Comparison of ENCODE assay signal across 24 cellular contexts in genomic region chr12:106258226-106258625, GRCh38. TPM values are rescaled to one million over a fixed set of nuclear protein-coding genes. Genes with fewer than 3 reads are reported as not detected.
DNase-seq lines count a peak whose midpoint lies in the region; ATAC-seq and TF ChIP-seq lines count a peak whose summit lies in the region.
"Had no signal": no experiment of that assay in that cellular context is flagged by ENCODE, and none has a peak within 500 bp of the region (broad histone marks: within the 10 kb centered on the region; RNA-seq: fewer than 3 reads in every experiment).

No MANE protein-coding gene starts in this region.

- H3K36me3 Mint-ChIP-seq in endodermal cell (ENCODE audit: low read depth) = no peaks in the 10 kb centered on the region
- peaks cover 3% of the 10 kb centered on the region for H3K36me3 Mint-ChIP-seq in osteocyte (ENCODE audit: unreplicated experiment)
- H3K36me3 Mint-ChIP-seq: CD4-positive, alpha-beta memory T cell; CD4-positive, CD25-positive, alpha-beta regulatory T cell had no signal

- no peak for ATAC-seq in left colon
- ATAC-seq: GM12878 had no signal

- no peaks in the 10 kb centered on the region for H3K27me3 ChIP-seq in endodermal cell (ENCODE audit: control insufficient read depth, insufficient read depth, low read length, poor library complexity, severe bottlenecking)
- H3K27me3 ChIP-seq in esophagus muscularis mucosa = peaks cover 0 to 11% (median 0%) of the 10 kb centered on the region in 4 donors
- H3K27me3 ChIP-seq: BE2C, BLaER1 had no signal

- H3K36me3 ChIP-seq in endodermal cell (ENCODE audit: control insufficient read depth, insufficient read depth, low read length) (no peaks in the 10 kb centered on the region), esophagus muscularis mucosa (no peaks in the 10 kb centered on the region)
- H3K36me3 ChIP-seq: BE2C, BLaER1 had no signal

- H3K4me3 Mint-ChIP-seq in endodermal cell (no peak overlapping the region), osteocyte (ENCODE audit: unreplicated experiment) (no peak overlapping the region)
- H3K4me3 Mint-ChIP-seq: CD14-positive monocyte; CD4-positive, alpha-beta memory T cell; CD4-positive, CD25-positive, alpha-beta regulatory T cell; CD8-positive, alpha-beta memory T cell had no signal

- H3K9ac ChIP-seq in endodermal cell (ENCODE audit: extremely low read depth, low read length, poor library complexity, severe bottlenecking) = no peak overlapping the region
- H3K9ac ChIP-seq: BLaER1 had no signal

- no peaks in the 10 kb centered on the region for H3K9me3 Mint-ChIP-seq in endodermal cell
- H3K9me3 Mint-ChIP-seq in osteocyte (ENCODE audit: unreplicated experiment) = no peaks in the 10 kb centered on the region
- H3K9me3 Mint-ChIP-seq: CD4-positive, alpha-beta memory T cell; CD8-positive, alpha-beta memory T cell had no signal

- TF ChIP-seq POLR2A in esophagus muscularis mucosa (IDR thresholded peaks at IDR 0.05; ENCODE audit: low read depth) = no peak

- DNase-seq in endodermal cell (peak; percentile 20), esophagus muscularis mucosa (ENCODE audit: extremely low spot score) (peak; percentile 66), osteocyte (ENCODE audit: extremely low spot score, unreplicated experiment) (peak; percentile 17), RKO (ENCODE audit: low spot score) (no peak), left colon (no peak), NOMO-1 treated with dmso at 0.1 percent for 144 hours (lab: John Stamatoyannopoulos, UW; ENCODE audit: unreplicated experiment) (no peak)
- DNase-seq: 8988T; ACHN; BE2C; C1 segment of cervical spinal cord; CD4-positive, alpha-beta memory T cell; CD4-positive, CD25-positive, alpha-beta regulatory T cell; CD8-positive, alpha-beta memory T cell; COR-L47; DMS 273 treated with DMSO at 0.1 percent for 48 hours; DMS153; DMS53; DMS79; DND-41; EL; GDM1 had no signal

- H3K9me3 ChIP-seq in endodermal cell (ENCODE audit: control insufficient read depth, low read length) (no peaks in the 10 kb centered on the region), esophagus muscularis mucosa (no peaks in the 10 kb centered on the region)
- H3K9me3 ChIP-seq: BE2C, BLaER1 had no signal

- TF ChIP-seq EP300 in esophagus muscularis mucosa (IDR thresholded peaks at IDR 0.05) = no peak

- no peak overlapping the region for H3K27ac Mint-ChIP-seq in endodermal cell
- H3K27ac Mint-ChIP-seq in osteocyte (ENCODE audit: unreplicated experiment) = no peak overlapping the region
- H3K27ac Mint-ChIP-seq: CD14-positive monocyte; CD4-positive, alpha-beta memory T cell; CD4-positive, CD25-positive, alpha-beta regulatory T cell; CD8-positive, alpha-beta memory T cell had no signal

- H3K4me3 ChIP-seq in endodermal cell (ENCODE audit: low read length) (no peak overlapping the region), esophagus muscularis mucosa (no peak overlapping the region)
- H3K4me3 ChIP-seq: BLaER1, GM12878 had no signal

- H3K27me3 Mint-ChIP-seq in endodermal cell (ENCODE audit: insufficient read depth) (no peaks in the 10 kb centered on the region), osteocyte (ENCODE audit: unreplicated experiment) (peaks cover 9% of the 10 kb centered on the region)
- H3K27me3 Mint-ChIP-seq: CD4-positive, alpha-beta memory T cell had no signal

- H3K4me1 Mint-ChIP-seq in endodermal cell (no peaks in the 10 kb centered on the region), osteocyte (ENCODE audit: unreplicated experiment) (no peaks in the 10 kb centered on the region)
- H3K4me1 Mint-ChIP-seq: CD4-positive, alpha-beta memory T cell; CD4-positive, CD25-positive, alpha-beta regulatory T cell; CD8-positive, alpha-beta memory T cell had no signal

- WGBS in endodermal cell (ENCODE audit: insufficient coverage in 1 of 2, insufficient read length in 1 of 2), 2 experiments = 93% methylated on average over 3 to 4 of the region's 4 CpGs
- WGBS in esophagus muscularis mucosa = 86% methylated on average over 3 of the region's 4 CpGs

- no peak overlapping the region for H3K27ac ChIP-seq in endodermal cell (ENCODE audit: low read depth, low read length)
- H3K27ac ChIP-seq in esophagus muscularis mucosa (replicated peaks in 1 of 4) = no peak overlapping the region
- H3K27ac ChIP-seq: BLaER1 had no signal

- TF ChIP-seq CTCF in endodermal cell (conservative IDR thresholded peaks at IDR 0.05) (no peak), esophagus muscularis mucosa (IDR thresholded peaks at IDR 0.05) (no peak), osteocyte (IDR thresholded peaks at IDR 0.05) (no peak)

- intact Hi-C loops in esophagus muscularis mucosa (cut with DNase I) (no loop called here), left colon (cut with DNase I, micrococcal nuclease) (no loop called here)

- no peaks in the 10 kb centered on the region for H3K4me1 ChIP-seq in endodermal cell (ENCODE audit: control insufficient read depth, insufficient read depth, low read length)
- H3K4me1 ChIP-seq in esophagus muscularis mucosa = no peaks in the 10 kb centered on the region
- H3K4me1 ChIP-seq: BE2C, BLaER1 had no signal

RNA-seq across cellular contexts. Expression of gene CKAP4, which starts 10.4 kb away (rescaled TPM):
- total RNA-seq in endodermal cell (10 to 100 TPM; 88.9 to 93.3 TPM), esophagus muscularis mucosa (10 to 100 TPM; 28.7 to 51.6 (median 38.8) TPM), osteocyte (182 and 197 TPM in 2 replicates), left colon (10 to 100 TPM; 74.0 to 90.1 TPM)
- 133 TPM for polyA plus RNA-seq in endodermal cell (2013, experiment 1 of 2)
- polyA plus RNA-seq in endodermal cell (2013, experiment 2 of 2) = 130 TPM

RNA-seq across cellular contexts. Expression of gene TCP11L2, which starts 44.3 kb away (rescaled TPM):
- total RNA-seq in endodermal cell (10 to 100 TPM in 1 of 2 donors, 1 to 10 TPM in 1; 7.8 to 15.3 TPM), esophagus muscularis mucosa (10 to 100 TPM; 32.1 to 52.3 (median 39.5) TPM), osteocyte (42.7 and 46.9 TPM in 2 replicates), left colon (10 to 100 TPM; 22.1 to 46.5 TPM)
- 4.9 TPM for polyA plus RNA-seq in endodermal cell (2013, experiment 1 of 2)
- polyA plus RNA-seq in endodermal cell (2013, experiment 2 of 2) = 6.2 TPM

Comparison
In these comparisons a context has a peak if more than half of its experiments do, and no peak if none do; other contexts are left out.
1. DNase-seq: peak in endodermal cell (single experiment), esophagus muscularis mucosa (single experiment) and osteocyte (single experiment); none in RKO (single experiment), left colon (0 of 2) and NOMO-1 treated with dmso at 0.1 percent for 144 hours (single experiment).